Comparison of ENCODE assay signal across 9 cellular contexts in the genomic region with DNA sequence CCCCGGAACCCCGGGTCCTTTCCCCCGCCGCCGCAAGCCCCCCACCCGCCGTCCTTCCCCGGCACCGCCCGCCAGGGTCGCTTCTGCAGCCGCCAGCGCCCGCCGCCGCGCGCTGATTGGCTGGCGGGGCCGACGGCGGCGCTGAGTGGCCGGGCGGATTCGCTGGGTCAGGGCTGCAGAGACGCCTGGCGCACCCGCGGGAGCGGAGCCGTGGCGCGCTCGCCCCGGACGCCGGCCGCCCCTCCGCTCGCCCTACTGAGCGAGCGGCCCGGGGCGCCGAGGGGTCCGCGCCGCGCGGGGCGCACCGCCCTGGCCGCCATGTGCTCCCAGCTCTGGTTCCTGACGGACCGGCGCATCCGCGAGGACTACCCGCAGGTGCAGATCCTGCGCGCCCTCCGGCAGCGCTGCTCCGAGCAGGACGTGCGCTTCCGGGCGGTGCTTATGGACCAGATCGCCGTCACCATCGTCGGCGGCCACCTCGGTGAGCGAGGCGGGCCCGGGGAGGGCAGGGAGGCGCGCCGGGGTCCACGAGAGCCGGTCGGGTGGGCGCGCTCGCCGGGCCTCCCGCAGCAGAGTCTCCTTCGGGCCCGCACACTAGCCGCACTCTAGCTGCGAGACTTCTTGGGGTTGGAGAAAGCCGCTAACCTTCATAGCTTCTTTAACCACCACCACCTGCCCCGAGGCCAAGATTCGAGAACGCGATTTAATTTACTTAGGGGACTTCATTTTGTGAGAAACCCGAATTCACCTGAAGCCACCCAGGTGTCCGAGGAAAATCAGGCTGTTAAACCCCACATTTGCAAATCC. TPM values are rescaled to one million over a fixed set of nuclear protein-coding genes. Genes with fewer than 3 reads are reported as not detected.
DNase-seq lines count a peak whose midpoint lies in the region; ATAC-seq and TF ChIP-seq lines count a peak whose summit lies in the region.
"Had no signal": no experiment of that assay in that cellular context is flagged by ENCODE, and none has a peak within 500 bp of the region (broad histone marks: within the 10 kb centered on the region; RNA-seq: fewer than 3 reads in every experiment).

Gene RIMKLA, plus strand, starts transcription at position 176 of the 807 bp plus-strand sequence. Its CDS starts 143 bp downstream, at position 319.

- H3K9me2 ChIP-seq in Karpas-422 (replicated peaks; ENCODE audit: insufficient read depth, low read length): no peaks in the 10 kb centered on the region

- TF ChIP-seq CTCF in MCF 10A (IDR thresholded peaks at IDR 0.05; ENCODE audit: unreplicated experiment): no peak

- no peak within 1 kb of the TSS for H3K27ac ChIP-seq in Karpas-422 (ENCODE audit: low read length)

- ATAC-seq in GM21619 (IDR thresholded peaks at IDR 0.05; ENCODE audit: unreplicated experiment): peak; percentile 81
- peak; percentile 76 to 92 (median 84) for ATAC-seq in T-cell (replicated peaks in 1 of 4)

- peaks cover 8% of the 10 kb centered on the region for H3K4me1 ChIP-seq in Karpas-422 (ENCODE audit: low read length)

- H3K4me2 ChIP-seq in Karpas-422 (ENCODE audit: low read depth, low read length, poor library complexity, severe bottlenecking): peak within 1 kb of the TSS; percentile 80

- H3K4me3 Mint-ChIP-seq in T-cell (peak within 1 kb of the TSS; percentile 74 to 78 (median 77)), MCF 10A (ENCODE audit: unreplicated experiment) (peak within 1 kb of the TSS; percentile 52)

- intact Hi-C loops in MCF 10A (cut with micrococcal nuclease): no loop called here

- H3K36me3 Mint-ChIP-seq in T-cell: no peaks in the 10 kb centered on the region
- H3K36me3 Mint-ChIP-seq in MCF 10A (ENCODE audit: insufficient read depth, unreplicated experiment): no peaks in the 10 kb centered on the region

- peak within 1 kb of the TSS; percentile 58 for H3K9ac ChIP-seq in Karpas-422 (ENCODE audit: low read length)

- H3K4me1 Mint-ChIP-seq in T-cell (peaks cover 0 to 13% (median 9%) of the 10 kb centered on the region in 3 donors), MCF 10A (ENCODE audit: insufficient read depth, unreplicated experiment) (no peaks in the 10 kb centered on the region)

- H4K20me1 ChIP-seq in Karpas-422 (ENCODE audit: insufficient read depth, low read depth, low read length): no peaks in the 10 kb centered on the region

- H3K36me3 ChIP-seq in Karpas-422 (ENCODE audit: insufficient read depth, low read length): no peaks in the 10 kb centered on the region

- no TSS peak for BruUV-seq in MCF 10A (replicated peaks; lab: Mats Ljungman, UMichigan)

- H3K9me3 ChIP-seq in Karpas-422 (ENCODE audit: low read length): no peaks in the 10 kb centered on the region

- H3K27me3 ChIP-seq in Karpas-422 (ENCODE audit: low read length): no peaks in the 10 kb centered on the region; the same call in 1 of the 2 replicates

- H2AFZ ChIP-seq in Karpas-422 (ENCODE audit: low read length): peak within 1 kb of the TSS; percentile 36; the same call in 1 of the 2 replicates

- no peaks in the 10 kb centered on the region for H3K9me3 Mint-ChIP-seq in T-cell
- H3K9me3 Mint-ChIP-seq in MCF 10A (ENCODE audit: unreplicated experiment): no peaks in the 10 kb centered on the region

- CTCF ChIA-PET in T-cell (lab: Charles Lee) (no interaction called here), MCF 10A (lab: Yijun Ruan, JAX) (no interaction called here)

- peak within 1 kb of the TSS; percentile 75 for H3K4me3 ChIP-seq in Karpas-422 (ENCODE audit: low read length)

- POLR2A ChIA-PET in T-cell (lab: Charles Lee): no interaction called here
- POLR2A ChIA-PET in MCF 10A (lab: Yijun Ruan, JAX): no interaction called here

- H3K27me3 Mint-ChIP-seq in T-cell (peaks cover 42 to 49% of the 10 kb centered on the region in 2 donors), MCF 10A (ENCODE audit: insufficient read depth, unreplicated experiment) (peaks cover 39% of the 10 kb centered on the region)

- H3K27ac Mint-ChIP-seq in T-cell (no peak within 1 kb of the TSS), MCF 10A (ENCODE audit: low read depth, unreplicated experiment) (no peak within 1 kb of the TSS)

- DNase-seq in ELF-1 (ENCODE audit: low read depth, low spot score) (peak; percentile 47), Karpas-422 (peak; percentile 77), T-cell (peak in 23 of 34 experiments; percentile 1 to 42 (median 11)), MCF 10A (ENCODE audit: unreplicated experiment) (no peak), iris pigment epithelial cell (ENCODE audit: low read depth) (peak; percentile 31), OCI-M2 (lab: John Stamatoyannopoulos, UW; ENCODE audit: unreplicated experiment) (no peak)
- DNase-seq in stimulated activated CD4-positive, alpha-beta T cell treated with anti-CD3 and anti-CD28 coated beads, Interleukin-12 subunit alpha, Interleukin-12 subunit beta, amount 100 ng/mL, for 4 hours: peak; percentile 46

- no peaks in the 10 kb centered on the region for H3K79me2 ChIP-seq in Karpas-422 (ENCODE audit: low read length)

RNA-seq across cellular contexts. Expression of gene RIMKLA, which starts in this region (rescaled TPM):
- 1.1 and 2.1 TPM in 2 replicates for total RNA-seq in Karpas-422 (2014; rRNA removed; shearing (Covaris generic); ENCODE audit: low replicate concordance)
- total RNA-seq in T-cell (under 1 TPM in 4 of 5 donors, not detected in 1; 0.06 to 0.35 (median 0.15) TPM), MCF 10A (2022) (not detected in 2 replicates)
- total RNA-seq: glomerular endothelial cell had no signal

Comparison
In these comparisons a context has a peak if more than half of its experiments do, and no peak if none do; other contexts are left out.
1. Peak in DNase-seq and ATAC-seq in T-cell; RNA of the gene not detected or under 1 TPM.
2. DNase-seq: peak in ELF-1 (single experiment), Karpas-422 (single experiment), iris pigment epithelial cell (single experiment) and stimulated activated CD4-positive, alpha-beta T cell treated with anti-CD3 and anti-CD28 coated beads, Interleukin-12 subunit alpha, Interleukin-12 subunit beta, amount 100 ng/mL, for 4 hours (single experiment); none in MCF 10A (single experiment) and OCI-M2 (single experiment).